In the genomic region with DNA sequence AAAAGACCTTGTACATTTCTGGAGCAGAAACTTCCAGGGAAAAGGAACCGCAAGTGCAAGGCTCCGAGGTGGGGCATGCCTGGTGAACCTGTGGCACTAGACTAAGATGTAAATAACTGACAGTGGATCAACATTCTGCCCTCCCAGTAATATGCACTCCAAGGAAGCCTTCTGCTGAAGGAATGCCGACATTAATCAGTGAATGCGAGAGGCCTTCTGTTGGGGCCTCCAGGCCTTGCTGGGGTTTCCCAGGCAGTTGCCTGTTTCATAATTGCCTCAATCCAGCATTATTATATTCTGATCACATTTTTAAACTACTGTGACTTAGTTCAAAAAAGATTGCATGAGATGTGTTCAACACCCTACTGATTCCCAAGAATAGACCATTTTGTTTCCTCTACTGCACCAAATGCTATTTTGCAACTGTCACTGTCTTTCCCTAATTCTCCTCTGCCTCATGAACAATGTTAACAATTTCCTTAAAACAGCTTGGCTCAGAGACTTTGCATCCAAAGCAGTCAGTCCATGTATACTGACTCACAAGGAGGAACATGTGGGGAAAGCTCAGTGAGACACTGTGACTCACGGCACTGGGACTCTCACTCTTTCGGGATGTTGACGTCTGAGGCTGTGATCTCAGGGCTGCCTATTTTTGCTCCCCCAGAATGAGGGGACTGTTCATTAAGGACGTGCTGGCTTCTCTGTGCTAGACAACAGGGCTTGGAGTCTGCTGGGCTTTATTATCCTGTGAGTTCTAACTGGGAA, we compare ENCODE assay signal across 1 cellular context.
TF ChIP-seq lines count a peak whose summit lies in the region.

No MANE protein-coding gene starts in this region.

TF ChIP-seq in GM23338, 12 proteins besides CTCF, POLR2A, EP300 and RAD21 (continued from another document):
- TF ChIP-seq, protein P1, sequence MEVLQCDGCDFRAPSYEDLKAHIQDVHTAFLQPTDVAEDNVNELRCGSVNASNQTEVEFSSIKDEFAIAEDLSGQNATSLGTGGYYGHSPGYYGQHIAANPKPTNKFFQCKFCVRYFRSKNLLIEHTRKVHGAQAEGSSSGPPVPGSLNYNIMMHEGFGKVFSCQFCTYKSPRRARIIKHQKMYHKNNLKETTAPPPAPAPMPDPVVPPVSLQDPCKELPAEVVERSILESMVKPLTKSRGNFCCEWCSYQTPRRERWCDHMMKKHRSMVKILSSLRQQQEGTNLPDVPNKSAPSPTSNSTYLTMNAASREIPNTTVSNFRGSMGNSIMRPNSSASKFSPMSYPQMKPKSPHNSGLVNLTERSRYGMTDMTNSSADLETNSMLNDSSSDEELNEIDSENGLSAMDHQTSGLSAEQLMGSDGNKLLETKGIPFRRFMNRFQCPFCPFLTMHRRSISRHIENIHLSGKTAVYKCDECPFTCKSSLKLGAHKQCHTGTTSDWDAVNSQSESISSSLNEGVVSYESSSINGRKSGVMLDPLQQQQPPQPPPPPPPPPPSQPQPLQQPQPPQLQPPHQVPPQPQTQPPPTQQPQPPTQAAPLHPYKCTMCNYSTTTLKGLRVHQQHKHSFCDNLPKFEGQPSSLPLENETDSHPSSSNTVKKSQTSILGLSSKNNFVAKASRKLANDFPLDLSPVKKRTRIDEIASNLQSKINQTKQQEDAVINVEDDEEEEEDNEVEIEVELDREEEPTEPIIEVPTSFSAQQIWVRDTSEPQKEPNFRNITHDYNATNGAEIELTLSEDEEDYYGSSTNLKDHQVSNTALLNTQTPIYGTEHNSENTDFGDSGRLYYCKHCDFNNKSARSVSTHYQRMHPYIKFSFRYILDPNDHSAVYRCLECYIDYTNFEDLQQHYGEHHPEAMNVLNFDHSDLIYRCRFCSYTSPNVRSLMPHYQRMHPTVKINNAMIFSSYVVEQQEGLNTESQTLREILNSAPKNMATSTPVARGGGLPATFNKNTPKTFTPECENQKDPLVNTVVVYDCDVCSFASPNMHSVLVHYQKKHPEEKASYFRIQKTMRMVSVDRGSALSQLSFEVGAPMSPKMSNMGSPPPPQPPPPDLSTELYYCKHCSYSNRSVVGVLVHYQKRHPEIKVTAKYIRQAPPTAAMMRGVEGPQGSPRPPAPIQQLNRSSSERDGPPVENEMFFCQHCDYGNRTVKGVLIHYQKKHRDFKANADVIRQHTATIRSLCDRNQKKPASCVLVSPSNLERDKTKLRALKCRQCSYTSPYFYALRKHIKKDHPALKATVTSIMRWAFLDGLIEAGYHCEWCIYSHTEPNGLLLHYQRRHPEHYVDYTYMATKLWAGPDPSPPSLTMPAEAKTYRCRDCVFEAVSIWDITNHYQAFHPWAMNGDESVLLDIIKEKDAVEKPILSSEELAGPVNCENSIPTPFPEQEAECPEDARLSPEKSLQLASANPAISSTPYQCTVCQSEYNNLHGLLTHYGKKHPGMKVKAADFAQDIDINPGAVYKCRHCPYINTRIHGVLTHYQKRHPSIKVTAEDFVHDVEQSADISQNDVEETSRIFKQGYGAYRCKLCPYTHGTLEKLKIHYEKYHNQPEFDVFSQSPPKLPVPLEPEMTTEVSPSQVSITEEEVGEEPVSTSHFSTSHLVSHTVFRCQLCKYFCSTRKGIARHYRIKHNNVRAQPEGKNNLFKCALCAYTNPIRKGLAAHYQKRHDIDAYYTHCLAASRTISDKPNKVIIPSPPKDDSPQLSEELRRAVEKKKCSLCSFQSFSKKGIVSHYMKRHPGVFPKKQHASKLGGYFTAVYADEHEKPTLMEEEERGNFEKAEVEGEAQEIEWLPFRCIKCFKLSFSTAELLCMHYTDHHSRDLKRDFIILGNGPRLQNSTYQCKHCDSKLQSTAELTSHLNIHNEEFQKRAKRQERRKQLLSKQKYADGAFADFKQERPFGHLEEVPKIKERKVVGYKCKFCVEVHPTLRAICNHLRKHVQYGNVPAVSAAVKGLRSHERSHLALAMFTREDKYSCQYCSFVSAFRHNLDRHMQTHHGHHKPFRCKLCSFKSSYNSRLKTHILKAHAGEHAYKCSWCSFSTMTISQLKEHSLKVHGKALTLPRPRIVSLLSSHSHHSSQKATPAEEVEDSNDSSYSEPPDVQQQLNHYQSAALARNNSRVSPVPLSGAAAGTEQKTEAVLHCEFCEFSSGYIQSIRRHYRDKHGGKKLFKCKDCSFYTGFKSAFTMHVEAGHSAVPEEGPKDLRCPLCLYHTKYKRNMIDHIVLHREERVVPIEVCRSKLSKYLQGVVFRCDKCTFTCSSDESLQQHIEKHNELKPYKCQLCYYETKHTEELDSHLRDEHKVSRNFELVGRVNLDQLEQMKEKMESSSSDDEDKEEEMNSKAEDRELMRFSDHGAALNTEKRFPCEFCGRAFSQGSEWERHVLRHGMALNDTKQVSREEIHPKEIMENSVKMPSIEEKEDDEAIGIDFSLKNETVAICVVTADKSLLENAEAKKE (CRISPR knock-in tag; IDR thresholded peaks at IDR 0.05) = 0 out of 2 replicates have a peak, but pooled peaks have one; percentile 20
